ENCODE assay signal across 8 cellular contexts in genomic region chr10:96374639-96374984, GRCh38. TPM values are rescaled to one million over a fixed set of nuclear protein-coding genes. Genes with fewer than 3 reads are reported as not detected.
DNase-seq lines count a peak whose midpoint lies in the region; ATAC-seq and TF ChIP-seq lines count a peak whose summit lies in the region.

No MANE protein-coding gene starts in this region.

- H3K9me3 ChIP-seq in HUES6 (ENCODE audit: control insufficient read depth, insufficient read depth, low read depth, low read length) (no peaks in the 10 kb centered on the region), mammary epithelial cell (replicated peaks; ENCODE audit: insufficient read depth, low read length) (no peaks in the 10 kb centered on the region), gastroesophageal sphincter (no peaks in the 10 kb centered on the region), esophagus squamous epithelium (no peaks in the 10 kb centered on the region)

- no peak for TF ChIP-seq EP300 in gastroesophageal sphincter (IDR thresholded peaks at IDR 0.05)

- H3K36me3 ChIP-seq in HUES6 (ENCODE audit: control insufficient read depth, insufficient read depth, low read length) = no peaks in the 10 kb centered on the region
- H3K36me3 ChIP-seq in mammary epithelial cell (ENCODE audit: insufficient read depth, low read length) = no peaks in the 10 kb centered on the region
- no peaks in the 10 kb centered on the region for H3K36me3 ChIP-seq in gastroesophageal sphincter
- no peaks in the 10 kb centered on the region for H3K36me3 ChIP-seq in esophagus squamous epithelium

- H3K4me1 Mint-ChIP-seq in nephron progenitor cell = peaks cover 16% of the 10 kb centered on the region

- TF ChIP-seq POLR2A in gastroesophageal sphincter (IDR thresholded peaks at IDR 0.05) (no peak), esophagus squamous epithelium (IDR thresholded peaks at IDR 0.05) (no peak)

- no peaks in the 10 kb centered on the region for H3K79me2 ChIP-seq in mammary epithelial cell (ENCODE audit: insufficient read depth, low read length)

- no peak overlapping the region for H3K27ac Mint-ChIP-seq in nephron progenitor cell

- H3K9me3 Mint-ChIP-seq in nephron progenitor cell = no peaks in the 10 kb centered on the region

- no peak for TF ChIP-seq CTCF in C4-2B (conservative IDR thresholded peaks at IDR 0.05)
- no peak for TF ChIP-seq CTCF in mammary epithelial cell (conservative IDR thresholded peaks at IDR 0.05 in 1 of 2, IDR thresholded peaks at IDR 0.05 in 1 of 2; ENCODE audit: extremely low read depth in 1 of 2, insufficient read depth in 1 of 2, low read depth in 1 of 2, low read length in 2 of 2)
- no peak for TF ChIP-seq CTCF in nephron progenitor cell (IDR thresholded peaks at IDR 0.05)
- TF ChIP-seq CTCF in gastroesophageal sphincter (IDR thresholded peaks at IDR 0.05) = no peak
- no peak for TF ChIP-seq CTCF in esophagus squamous epithelium (IDR thresholded peaks at IDR 0.05)

- CTCF ChIA-PET in mammary epithelial cell (lab: Charles Lee; ENCODE audit: low non-redundant PET) = interaction anchor here (0.7 kb wide), 2 partner anchors 117 to 182 kb away, joined by 3 to 5 read pairs; no protein-coding TSS in a partner anchor

- H3K27me3 ChIP-seq in HUES6 (ENCODE audit: control insufficient read depth, insufficient read depth, low read length) = peaks cover 9% of the 10 kb centered on the region; the same call in 1 of the 2 replicates
- no peaks in the 10 kb centered on the region for H3K27me3 ChIP-seq in mammary epithelial cell (ENCODE audit: insufficient read depth, low read length)
- H3K27me3 ChIP-seq in gastroesophageal sphincter = no peaks in the 10 kb centered on the region
- H3K27me3 ChIP-seq in esophagus squamous epithelium = peaks cover 0 to 80% (median 0%) of the 10 kb centered on the region in 4 donors

- dilution Hi-C loops in mammary epithelial cell (cut with HindIII; ENCODE audit: low sequenced_read_pairs) = no loop called here

- H3K27ac ChIP-seq in C4-2B (peak overlapping the region; percentile 61), HUES6 (ENCODE audit: low read depth, low read length) (no peak overlapping the region), mammary epithelial cell (ENCODE audit: insufficient read depth, low read depth, low read length) (no peak overlapping the region), gastroesophageal sphincter (no peak overlapping the region), esophagus squamous epithelium (no peak overlapping the region)

- peak overlapping the region; percentile 52 for H3K4me3 ChIP-seq in HUES6 (ENCODE audit: low read depth, low read length)
- no peak overlapping the region for H3K4me3 ChIP-seq in mammary epithelial cell (replicated peaks in 1 of 3; ENCODE audit: insufficient read depth in 1 of 3, low read depth in 2 of 3, low read length in 3 of 3)
- peak overlapping the region in 1 of 2 donors; percentile 48 for H3K4me3 ChIP-seq in gastroesophageal sphincter
- peak overlapping the region in 2 of 4 donors; percentile 39 to 60 for H3K4me3 ChIP-seq in esophagus squamous epithelium

- H3K9ac ChIP-seq in HUES6 (ENCODE audit: low read length) (no peak overlapping the region), mammary epithelial cell (ENCODE audit: insufficient read depth, low read length) (no peak overlapping the region)

- H3K36me3 Mint-ChIP-seq in nephron progenitor cell (ENCODE audit: low read depth) = no peaks in the 10 kb centered on the region

- WGBS in mammary epithelial cell (ENCODE audit: low coverage, missing lambda C conversion rate) = 33% methylated on average over 1 of the region's 9 CpGs
- 0% methylated on average over 1 of the region's 9 CpGs; no CpG with 5 or more reads in 1 of the 2 donors for WGBS in gastroesophageal sphincter (ENCODE audit: low coverage in 1 of 2), 2 donors
- 14% methylated on average over 4 to 9 of the region's 9 CpGs for WGBS in esophagus squamous epithelium, 2 donors

- peak overlapping the region; percentile 79 for H3K4me3 Mint-ChIP-seq in nephron progenitor cell

- peak overlapping the region; percentile 99 for H2AFZ ChIP-seq in mammary epithelial cell (ENCODE audit: low read depth, low read length)

- peaks cover 26% of the 10 kb centered on the region for H3K4me1 ChIP-seq in HUES6 (ENCODE audit: control insufficient read depth, insufficient read depth, low read length)
- peaks cover 3% of the 10 kb centered on the region for H3K4me1 ChIP-seq in mammary epithelial cell (ENCODE audit: insufficient read depth, low read length)
- peaks cover 0 to 32% (median 12%) of the 10 kb centered on the region in 3 donors for H3K4me1 ChIP-seq in gastroesophageal sphincter
- H3K4me1 ChIP-seq in esophagus squamous epithelium = peaks cover 5 to 36% (median 9%) of the 10 kb centered on the region in 3 donors

- in situ Hi-C loops in mammary epithelial cell (cut with MboI; ENCODE audit: low sequenced_read_pairs in 2 of 2) = no loop called here

- no TSS peak for BruUV-seq in mammary epithelial cell (replicated peaks; lab: Mats Ljungman, UMichigan)

- H3K27me3 Mint-ChIP-seq in nephron progenitor cell (ENCODE audit: low read depth, poor library complexity) = peaks cover 8% of the 10 kb centered on the region

- intact Hi-C loops in mammary epithelial cell (cut with micrococcal nuclease) = loop anchor here (2.0 to 10.0 kb wide), 4 partner anchors 22 to 840 kb away; no protein-coding TSS in a partner anchor
- intact Hi-C loops in esophagus squamous epithelium (cut with DNase I) = loop anchor here (10.0 kb wide), 1 partner anchor 650 kb away; no protein-coding TSS in a partner anchor

- no peaks in the 10 kb centered on the region for H4K20me1 ChIP-seq in mammary epithelial cell (ENCODE audit: insufficient read depth, low read length)

- no peak for DNase-seq in mammary epithelial cell
- DNase-seq in nephron progenitor cell = peak; percentile 36
- DNase-seq in esophagus squamous epithelium (lab: John Stamatoyannopoulos, UW) = no peak

- peak overlapping the region; percentile 85 for H3K4me2 ChIP-seq in mammary epithelial cell (ENCODE audit: insufficient read depth, low read depth, low read length)

- ATAC-seq in HG03108 (IDR thresholded peaks at IDR 0.05; ENCODE audit: unreplicated experiment) (no peak), gastroesophageal sphincter (no peak), HG02973 (IDR thresholded peaks at IDR 0.05; ENCODE audit: unreplicated experiment) (no peak)

RNA-seq across cellular contexts. Expression of gene OPALIN, which starts 15.8 kb away (rescaled TPM):
- total RNA-seq in mammary epithelial cell (not detected), gastroesophageal sphincter (not detected), esophagus squamous epithelium (not detected)
- polyA plus RNA-seq in mammary epithelial cell = not detected
- polyA minus RNA-seq in mammary epithelial cell = not detected
